28 cellular contexts compared by ENCODE assay signal in genomic region chr1:59689741-59690140, GRCh38.
DNase-seq lines count a peak whose midpoint lies in the region; ATAC-seq and TF ChIP-seq lines count a peak whose summit lies in the region.
"Had no signal": no experiment of that assay in that cellular context is flagged by ENCODE, and none has a peak within 500 bp of the region (broad histone marks: within the 10 kb centered on the region; RNA-seq: fewer than 3 reads in every experiment).

No MANE protein-coding gene starts in this region.

- no peaks in the 10 kb centered on the region for H3K9me3 Mint-ChIP-seq in activated CD8-positive, alpha-beta memory T cell treated with anti-CD3 and anti-CD28 coated beads, Interleukin-2, amount 10 ng/mL, durations not matched to agents 7 days and 5 days (ENCODE audit: low read depth)
- H3K9me3 Mint-ChIP-seq: activated naive CD4-positive, alpha-beta T cell treated with anti-CD3 and anti-CD28 coated beads, Interleukin-2, amount 50 U/mL, for 72 hours had no signal

- H3K27me3 ChIP-seq in muscle layer of duodenum (ENCODE audit: low read depth, low read length) (no peaks in the 10 kb centered on the region), thyroid gland (no peaks in the 10 kb centered on the region)
- H3K27me3 ChIP-seq: colonic mucosa, tibial artery had no signal

- ATAC-seq in GM19023 (IDR thresholded peaks at IDR 0.05; ENCODE audit: unreplicated experiment) = no peak
- no peak for ATAC-seq in activated CD8-positive, alpha-beta memory T cell treated with anti-CD3 and anti-CD28 coated beads, Interleukin-2, amount 10 ng/mL, durations not matched to agents 7 days and 5 days
- ATAC-seq: activated CD4-positive, alpha-beta T cell treated with anti-CD3 and anti-CD28 coated beads for 36 hours; activated CD8-positive, alpha-beta T cell treated with anti-CD3 and anti-CD28 coated beads, Interleukin-2, amount 10 ng/mL, durations not matched to agents 7 days and 5 days; activated naive CD4-positive, alpha-beta T cell treated with anti-CD3 and anti-CD28 coated beads, Interleukin-2, amount 50 U/mL, for 72 hours; K562; stimulated activated naive CD8-positive, alpha-beta T cell treated with anti-CD3 and anti-CD28 coated beads, Interleukin-15, Interleukin-2, amounts not matched to agents 100 U/mL and 50 U/mL, for 24 hours; T-helper 17 cell had no signal

- 58 to 88% methylated on average over 1 of the region's 1 CpG for WGBS in thyroid gland, 2 donors

- H3K36me3 ChIP-seq in muscle layer of duodenum (ENCODE audit: control insufficient read depth in 1 of 2, insufficient read depth in 2 of 2, low read length in 2 of 2) (no peaks in the 10 kb centered on the region), thyroid gland (no peaks in the 10 kb centered on the region)
- H3K36me3 ChIP-seq: colonic mucosa, tibial artery had no signal

- H3K4me3 ChIP-seq in muscle layer of duodenum (ENCODE audit: low read depth in 1 of 2, low read length in 2 of 2) = no peak overlapping the region
- no peak overlapping the region for H3K4me3 ChIP-seq in thyroid gland (replicated peaks in 1 of 3)
- H3K4me3 ChIP-seq: colonic mucosa, K562, lung, SK-N-MC, tibial artery had no signal

- no peaks in the 10 kb centered on the region for H3K4me1 Mint-ChIP-seq in activated CD8-positive, alpha-beta memory T cell treated with anti-CD3 and anti-CD28 coated beads, Interleukin-2, amount 10 ng/mL, durations not matched to agents 7 days and 5 days
- H3K4me1 Mint-ChIP-seq: activated CD4-positive, alpha-beta T cell treated with anti-CD3 and anti-CD28 coated beads for 36 hours; T-helper 17 cell had no signal

- no peak for TF ChIP-seq POLR2A in thyroid gland (IDR thresholded peaks at IDR 0.05)

- no peaks in the 10 kb centered on the region for H3K9me3 ChIP-seq in muscle layer of duodenum (ENCODE audit: control insufficient read depth in 1 of 2, low read length in 2 of 2)
- H3K9me3 ChIP-seq in thyroid gland = no peaks in the 10 kb centered on the region
- H3K9me3 ChIP-seq: colonic mucosa, tibial artery had no signal

- H3K27ac ChIP-seq in muscle layer of duodenum (ENCODE audit: low read length) (peak overlapping the region; percentile 3), thyroid gland (peak overlapping the region in 2 of 3 donors; percentile 29 to 68)
- H3K27ac ChIP-seq: colonic mucosa, SK-N-MC, tibial artery had no signal

- DNase-seq in SKM-1 treated with dmso at 0.1 percent for 144 hours (lab: John Stamatoyannopoulos, UW; ENCODE audit: unreplicated experiment) = peak; percentile 51
- DNase-seq in SKM-1 (lab: John Stamatoyannopoulos, UW; ENCODE audit: unreplicated experiment) = no peak
- peak; percentile 78 for DNase-seq in NCI-H2107 treated with DMSO at 0.1 percent for 48 hours (lab: John Stamatoyannopoulos, UW; ENCODE audit: unreplicated experiment)
- no peak for DNase-seq in thyroid gland
- DNase-seq in activated CD8-positive, alpha-beta memory T cell treated with anti-CD3 and anti-CD28 coated beads, Interleukin-2, amount 10 ng/mL, durations not matched to agents 7 days and 5 days = no peak
- DNase-seq: activated CD4-positive, alpha-beta T cell treated with anti-CD3 and anti-CD28 coated beads for 36 hours; activated CD8-positive, alpha-beta T cell treated with anti-CD3 and anti-CD28 coated beads, Interleukin-2, amount 10 ng/mL, durations not matched to agents 7 days and 5 days; activated T-cell treated with anti-CD3 and anti-CD28 coated beads for 4 hours; C1 segment of cervical spinal cord; colonic mucosa; COR-L47; DND-41; effector CD8-positive, alpha-beta T cell; glutamatergic neuron; islet precursor cell; NCI-H1436; NCI-H2171 treated with DMSO at 0.1 percent for 48 hours; NCI-H69; stimulated activated naive CD8-positive, alpha-beta T cell treated with anti-CD3 and anti-CD28 coated beads, Interleukin-15, Interleukin-2, amounts not matched to agents 100 U/mL and 50 U/mL, for 24 hours; T-helper 17 cell; tibial artery had no signal

- TF ChIP-seq CTCF in thyroid gland (IDR thresholded peaks at IDR 0.05) = no peak

- H3K27ac Mint-ChIP-seq in activated CD8-positive, alpha-beta memory T cell treated with anti-CD3 and anti-CD28 coated beads, Interleukin-2, amount 10 ng/mL, durations not matched to agents 7 days and 5 days = no peak overlapping the region
- H3K27ac Mint-ChIP-seq: activated CD4-positive, alpha-beta T cell treated with anti-CD3 and anti-CD28 coated beads for 36 hours; activated CD8-positive, alpha-beta T cell treated with anti-CD3 and anti-CD28 coated beads, Interleukin-2, amount 10 ng/mL, durations not matched to agents 7 days and 5 days; T-helper 17 cell had no signal

- H3K4me3 Mint-ChIP-seq in activated CD8-positive, alpha-beta memory T cell treated with anti-CD3 and anti-CD28 coated beads, Interleukin-2, amount 10 ng/mL, durations not matched to agents 7 days and 5 days = no peak overlapping the region
- H3K4me3 Mint-ChIP-seq: activated CD4-positive, alpha-beta T cell treated with anti-CD3 and anti-CD28 coated beads for 36 hours; activated CD8-positive, alpha-beta T cell treated with anti-CD3 and anti-CD28 coated beads, Interleukin-2, amount 10 ng/mL, durations not matched to agents 7 days and 5 days; T-helper 17 cell had no signal

- CTCF ChIA-PET in activated CD8-positive, alpha-beta memory T cell treated with anti-CD3 and anti-CD28 coated beads, Interleukin-2, amount 10 ng/mL, durations not matched to agents 7 days and 5 days (lab: Charles Lee) = interaction anchor here (1.1 kb wide), 1 partner anchor 10 kb away, joined by 3 read pairs; no protein-coding TSS in a partner anchor

- H3K4me1 ChIP-seq in muscle layer of duodenum (ENCODE audit: control insufficient read depth in 1 of 2, insufficient read depth in 2 of 2, low read length in 2 of 2) (peaks cover 0 to 13% of the 10 kb centered on the region in 2 donors), thyroid gland (peaks cover 15 to 18% of the 10 kb centered on the region in 2 donors)
- H3K4me1 ChIP-seq: colonic mucosa, tibial artery had no signal

- intact Hi-C loops in thyroid gland (cut with DNase I) = no loop called here

- H3K27me3 Mint-ChIP-seq in activated CD8-positive, alpha-beta memory T cell treated with anti-CD3 and anti-CD28 coated beads, Interleukin-2, amount 10 ng/mL, durations not matched to agents 7 days and 5 days = no peaks in the 10 kb centered on the region
- H3K27me3 Mint-ChIP-seq: activated CD4-positive, alpha-beta T cell treated with anti-CD3 and anti-CD28 coated beads for 36 hours; progenitor cell of endocrine pancreas; T-helper 17 cell had no signal

- peaks cover 3% of the 10 kb centered on the region for H3K36me3 Mint-ChIP-seq in activated CD8-positive, alpha-beta memory T cell treated with anti-CD3 and anti-CD28 coated beads, Interleukin-2, amount 10 ng/mL, durations not matched to agents 7 days and 5 days
- H3K36me3 Mint-ChIP-seq: activated naive CD4-positive, alpha-beta T cell treated with anti-CD3 and anti-CD28 coated beads, Interleukin-2, amount 50 U/mL, for 72 hours had no signal

Comparison
In these comparisons a context has a peak if more than half of its experiments do, and no peak if none do; other contexts are left out.
1. DNase-seq: peak in SKM-1 treated with dmso at 0.1 percent for 144 hours (single experiment) and NCI-H2107 treated with DMSO at 0.1 percent for 48 hours (single experiment); none in SKM-1 (single experiment), thyroid gland (0 of 2) and activated CD8-positive, alpha-beta memory T cell treated with anti-CD3 and anti-CD28 coated beads, Interleukin-2, amount 10 ng/mL, durations not matched to agents 7 days and 5 days (single experiment).